1 cellular context compared by ENCODE assay signal in the genomic region with DNA sequence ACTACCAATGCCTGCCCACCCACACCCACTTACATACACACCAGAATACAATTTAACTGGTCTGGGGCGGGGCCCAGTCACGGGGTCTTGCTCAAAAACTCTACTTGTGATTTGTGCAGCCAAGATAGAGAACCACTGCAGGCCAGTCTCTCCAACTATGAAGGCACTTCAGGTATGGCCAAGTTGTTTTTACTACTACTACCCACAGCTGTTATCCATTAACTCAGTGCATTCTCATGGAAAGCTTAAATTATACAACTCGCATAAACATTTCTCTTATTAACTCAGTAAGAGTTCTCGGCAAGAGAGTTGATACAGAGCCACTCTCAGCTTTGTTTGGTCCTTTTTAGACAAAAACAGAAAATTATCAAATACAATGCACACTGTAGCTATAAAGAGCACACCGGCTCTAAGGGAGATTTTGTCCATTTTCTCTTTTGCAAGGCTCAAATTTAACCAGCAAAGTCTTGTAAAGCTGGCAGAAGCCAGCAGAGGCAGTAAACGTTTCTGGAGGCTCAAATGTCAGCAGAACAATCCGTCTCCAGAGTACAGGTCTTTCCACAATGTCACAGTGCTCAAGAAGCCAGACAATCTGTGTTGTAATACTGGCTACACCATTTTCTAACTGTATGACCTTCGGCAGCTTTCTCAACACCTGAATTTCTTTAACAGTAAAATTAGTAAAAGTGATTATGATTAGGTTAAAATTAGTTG.
TF ChIP-seq lines count a peak whose summit lies in the region.

No MANE protein-coding gene starts in this region.

TF ChIP-seq in H1, 55 proteins besides CTCF, POLR2A, EP300 and RAD21:
- no peak for TF ChIP-seq ASH2L (IDR thresholded peaks at IDR 0.05; ENCODE audit: low read length)
- TF ChIP-seq RFX5 (IDR thresholded peaks at IDR 0.05; ENCODE audit: borderline replicate concordance, low read depth, low read length), result no peak
- TF ChIP-seq TAF7 (optimal IDR thresholded peaks at IDR 0.05; ENCODE audit: borderline replicate concordance, low read depth, low read length), result no peak
- TF ChIP-seq JUN (IDR thresholded peaks at IDR 0.05; ENCODE audit: low read depth, low read length), result no peak
- no peak for TF ChIP-seq KDM5A (IDR thresholded peaks at IDR 0.05; ENCODE audit: low read length)
- no peak for TF ChIP-seq TCF12 (IDR thresholded peaks at IDR 0.05; ENCODE audit: low read depth, low read length)
- TF ChIP-seq NRF1 (IDR thresholded peaks at IDR 0.05; ENCODE audit: low read depth, low read length), result no peak
- TF ChIP-seq SP1 (IDR thresholded peaks at IDR 0.05; ENCODE audit: low read depth, low read length), result no peak
- TF ChIP-seq FOSL1 (IDR thresholded peaks at IDR 0.05; ENCODE audit: insufficient read depth, low read depth, low read length), result no peak
- no peak for TF ChIP-seq YY1 (IDR thresholded peaks at IDR 0.05; ENCODE audit: low read depth, low read length)
- TF ChIP-seq POU5F1 (IDR thresholded peaks at IDR 0.05; ENCODE audit: low read depth, low read length), result no peak
- no peak for TF ChIP-seq NANOG (IDR thresholded peaks at IDR 0.05; ENCODE audit: insufficient read depth, low read depth, low read length, poor library complexity, severe bottlenecking)
- TF ChIP-seq KDM4A (IDR thresholded peaks at IDR 0.05; ENCODE audit: low read depth, low read length, severe bottlenecking), result no peak
